Comparison of ENCODE assay signal across 8 cellular contexts in the genomic region with DNA sequence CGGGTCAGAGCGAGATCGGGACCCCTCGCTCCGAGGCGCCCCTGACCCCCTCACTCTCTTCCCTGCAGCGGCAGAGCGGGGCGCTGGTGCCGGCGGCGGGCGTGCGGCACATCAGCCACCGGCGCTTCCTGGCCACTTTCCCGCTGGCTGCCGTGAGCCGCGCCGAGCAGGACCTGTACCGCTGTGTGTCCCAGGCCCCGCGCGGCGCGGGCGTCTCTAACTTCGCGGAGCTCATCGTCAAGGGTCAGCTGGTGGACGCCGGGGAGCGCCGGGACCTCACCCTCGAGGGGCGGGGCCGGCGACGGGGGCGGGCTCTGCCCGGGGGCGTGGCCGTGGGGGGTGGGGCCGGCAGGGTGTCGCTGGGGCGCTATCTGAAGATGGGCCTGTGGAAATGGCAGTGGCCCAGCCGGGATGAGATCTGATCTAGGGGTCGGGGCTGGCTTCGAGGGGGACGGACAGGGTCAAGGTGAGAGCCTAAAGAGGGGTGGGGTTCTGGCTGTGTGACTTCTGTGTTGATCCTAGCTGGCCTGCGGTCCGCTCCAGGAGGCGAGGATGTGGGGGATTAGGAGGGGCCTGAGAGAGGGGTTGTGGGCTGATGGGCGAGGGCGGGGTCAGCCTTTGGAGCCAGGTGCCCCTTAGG. TPM values are rescaled to one million over a fixed set of nuclear protein-coding genes. Genes with fewer than 3 reads are reported as not detected.
DNase-seq lines count a peak whose midpoint lies in the region; ATAC-seq and TF ChIP-seq lines count a peak whose summit lies in the region.

No MANE protein-coding gene starts in this region.

- H4K20me1 ChIP-seq in Loucy (ENCODE audit: insufficient read depth, low read length, poor library complexity, severe bottlenecking) (no peaks in the 10 kb centered on the region), hepatocyte (ENCODE audit: insufficient read depth, poor library complexity, severe bottlenecking) (no peaks in the 10 kb centered on the region)

- peak overlapping the region; percentile 53 for H3K4me3 ChIP-seq in AG10803 (ENCODE audit: low read length)
- H3K4me3 ChIP-seq in Loucy (ENCODE audit: low read length, poor library complexity, severe bottlenecking): peak overlapping the region; percentile 71
- peak overlapping the region; percentile 78 for H3K4me3 ChIP-seq in adipocyte (ENCODE audit: low read length)
- peak overlapping the region; percentile 35 for H3K4me3 ChIP-seq in hepatocyte
- H3K4me3 ChIP-seq in skeletal muscle cell (ENCODE audit: low read depth, low read length): peak overlapping the region; percentile 47

- peak overlapping the region; percentile 75 for H2AFZ ChIP-seq in Loucy (ENCODE audit: low read length)
- H2AFZ ChIP-seq in hepatocyte: peak overlapping the region; percentile 33

- no peaks in the 10 kb centered on the region for H3K9me3 ChIP-seq in Loucy (ENCODE audit: insufficient read depth, low read depth, low read length)
- no peaks in the 10 kb centered on the region for H3K9me3 ChIP-seq in adipocyte (ENCODE audit: control insufficient read depth, low read length)
- no peaks in the 10 kb centered on the region for H3K9me3 ChIP-seq in hepatocyte (ENCODE audit: low read depth)

- no peaks in the 10 kb centered on the region for H3K79me2 ChIP-seq in Loucy (ENCODE audit: insufficient read depth, low read length)
- H3K79me2 ChIP-seq in hepatocyte: no peaks in the 10 kb centered on the region

- H3F3A ChIP-seq in Loucy (ENCODE audit: low read depth): no peaks in the 10 kb centered on the region

- no peak for DNase-seq in AG10803 (ENCODE audit: low read depth)
- no peak for DNase-seq in adipocyte (ENCODE audit: low read depth)
- DNase-seq in hepatocyte (ENCODE audit: low spot score): peak; percentile 81
- DNase-seq in skeletal muscle cell (ENCODE audit: low read depth): no peak
- DNase-seq in NCI-H1048 (lab: John Stamatoyannopoulos, UW): no peak

- WGBS in hepatocyte (ENCODE audit: low lambda C conversion rate, missing lambda C conversion rate): 4% methylated on average over 48 of the region's 56 CpGs

- H3K9me2 ChIP-seq in Loucy (replicated peaks; ENCODE audit: low read depth, low read length) (no peaks in the 10 kb centered on the region), hepatocyte (replicated peaks; ENCODE audit: insufficient read depth) (no peaks in the 10 kb centered on the region)

- peak overlapping the region; percentile 41 for H3K9ac ChIP-seq in Loucy (ENCODE audit: low read depth, low read length, poor library complexity, severe bottlenecking)
- H3K9ac ChIP-seq in adipocyte (ENCODE audit: low read length): peak overlapping the region; percentile 66

- ATAC-seq in HG02840 (IDR thresholded peaks at IDR 0.05; ENCODE audit: low FRiP score, unreplicated experiment) (no peak), HG03520 (IDR thresholded peaks at IDR 0.05; ENCODE audit: unreplicated experiment) (no peak)

- H3K36me3 ChIP-seq in Loucy (ENCODE audit: insufficient read depth, low read length) (no peaks in the 10 kb centered on the region), adipocyte (ENCODE audit: control insufficient read depth, insufficient read depth, low read length, severe bottlenecking) (peaks cover 4% of the 10 kb centered on the region), hepatocyte (replicated peaks; ENCODE audit: insufficient read depth, low read depth) (no peaks in the 10 kb centered on the region)

- no peaks in the 10 kb centered on the region for H3K27me3 ChIP-seq in Loucy (ENCODE audit: insufficient read depth, low read length, poor library complexity, severe bottlenecking)
- no peaks in the 10 kb centered on the region for H3K27me3 ChIP-seq in adipocyte (replicated peaks; ENCODE audit: control insufficient read depth, insufficient read depth, low read length)
- no peaks in the 10 kb centered on the region for H3K27me3 ChIP-seq in hepatocyte

- no peak for TF ChIP-seq CTCF in AG10803 (conservative IDR thresholded peaks at IDR 0.05; ENCODE audit: low read length)
- no peak for TF ChIP-seq CTCF in Loucy (conservative IDR thresholded peaks at IDR 0.05; ENCODE audit: low read length)
- TF ChIP-seq CTCF in hepatocyte (IDR thresholded peaks at IDR 0.05; ENCODE audit: poor library complexity): no peak

- H3K4me1 ChIP-seq in Loucy (ENCODE audit: insufficient read depth, low read length, poor library complexity, severe bottlenecking): no peaks in the 10 kb centered on the region
- H3K4me1 ChIP-seq in adipocyte (ENCODE audit: control insufficient read depth, insufficient read depth, low read length): peaks cover 10% of the 10 kb centered on the region
- peaks cover 19% of the 10 kb centered on the region for H3K4me1 ChIP-seq in hepatocyte (ENCODE audit: insufficient read depth)

- H3K4me2 ChIP-seq in Loucy (ENCODE audit: low read depth, low read length, poor library complexity, severe bottlenecking): peak overlapping the region; percentile 66
- peak overlapping the region; percentile 98 for H3K4me2 ChIP-seq in hepatocyte

- H3K27ac ChIP-seq in hepatocyte: no peak overlapping the region

RNA-seq across cellular contexts. Expression of gene PTPRU, which starts 23.6 kb away (rescaled TPM):
- total RNA-seq in hepatocyte: 29.6 and 34.3 TPM in 2 replicates
- polyA plus RNA-seq in hepatocyte: 29.9 and 38.7 TPM in 2 replicates

RNA-seq across cellular contexts. Expression of gene MECR, which starts 29.2 kb away (rescaled TPM):
- total RNA-seq in hepatocyte: 10.8 and 14.2 TPM in 2 replicates
- polyA plus RNA-seq in hepatocyte: 32.6 and 35.2 TPM in 2 replicates
